8 cellular contexts compared by ENCODE assay signal in the genomic region with DNA sequence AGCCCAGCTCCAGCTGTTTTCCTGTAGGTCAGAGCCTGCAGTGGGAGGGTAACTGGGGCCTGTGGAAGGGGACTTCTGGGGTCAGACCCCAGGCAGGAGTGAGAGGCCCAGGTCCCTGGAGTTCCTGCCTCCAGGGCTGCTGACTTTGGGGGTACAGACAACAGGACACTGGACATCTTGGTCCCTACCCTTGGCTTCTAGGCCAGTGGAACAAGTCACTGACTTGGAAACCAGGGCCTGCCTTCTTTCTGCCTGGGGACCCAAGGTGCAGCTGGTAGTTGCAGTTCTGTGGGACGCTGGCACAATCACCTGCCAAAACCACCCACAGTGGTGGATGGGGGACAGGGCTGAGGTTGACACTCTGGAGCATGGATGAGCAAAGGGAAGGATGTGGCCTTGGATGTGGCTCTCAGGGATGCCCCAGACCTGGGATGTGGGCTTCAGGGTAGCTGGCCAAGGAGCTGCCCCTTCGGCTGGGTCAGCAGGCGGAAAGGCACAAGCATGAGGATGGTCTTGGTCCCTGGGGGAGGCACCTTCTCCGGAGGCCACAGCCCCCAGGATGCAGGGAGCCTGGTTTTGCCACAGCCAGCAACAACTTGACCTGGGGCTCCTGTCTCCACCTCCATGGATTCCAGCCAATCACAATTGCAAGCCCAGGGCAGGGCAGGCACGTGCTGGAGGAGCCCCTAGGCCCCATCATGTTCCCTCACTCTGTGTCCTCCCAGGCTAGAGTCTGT. TPM values are rescaled to one million over a fixed set of nuclear protein-coding genes. Genes with fewer than 3 reads are reported as not detected.
A peak's percentile ranks its signal among the peaks of the same experiment; 100 is the strongest.
DNase-seq lines count a peak whose midpoint lies in the region; ATAC-seq and TF ChIP-seq lines count a peak whose summit lies in the region.

No MANE protein-coding gene starts in this region.

- H3K27me3 ChIP-seq in HUES64 (ENCODE audit: insufficient read depth, low read length) (0 out of 2 replicates have a peak, but pooled peaks cover 3% of the 10 kb centered on the region), mammary epithelial cell (ENCODE audit: insufficient read depth, low read length) (no peaks in the 10 kb centered on the region), testis (no peaks in the 10 kb centered on the region)

- POLR2A ChIA-PET in AG04449 (lab: Yijun Ruan, JAX): interaction anchor here (0.9 to 1.1 kb wide), 2 partner anchors 176 to 218 kb away, joined by 4 read pairs; a partner anchor contains a TSS

- no peak overlapping the region for H3K27ac ChIP-seq in HUES64 (ENCODE audit: low read depth, low read length)
- H3K27ac ChIP-seq in mammary epithelial cell (ENCODE audit: insufficient read depth, low read depth, low read length): no peak overlapping the region
- peak overlapping the region in 1 of 2 donors; percentile 45 for H3K27ac ChIP-seq in testis

- H3K27me3 Mint-ChIP-seq in mesothelial cell of epicardium (ENCODE audit: low read depth): no peaks in the 10 kb centered on the region

- H3K9me3 ChIP-seq in HUES64 (ENCODE audit: insufficient read depth, low read depth, low read length): no peaks in the 10 kb centered on the region
- H3K9me3 ChIP-seq in mammary epithelial cell (replicated peaks; ENCODE audit: insufficient read depth, low read length): peaks cover under 1% of the 10 kb centered on the region
- H3K9me3 ChIP-seq in testis: no peaks in the 10 kb centered on the region

- H3K79me2 ChIP-seq in mammary epithelial cell (ENCODE audit: insufficient read depth, low read length): peaks cover 21% of the 10 kb centered on the region

- H3K4me3 ChIP-seq in AG04449 (ENCODE audit: low read depth, low read length): peak overlapping the region; percentile 58
- peak overlapping the region; percentile 86 for H3K4me3 ChIP-seq in HUES64 (ENCODE audit: low read length)
- peak overlapping the region in 2 of 3 experiments; percentile 53 to 55 for H3K4me3 ChIP-seq in mammary epithelial cell (replicated peaks in 1 of 3; ENCODE audit: insufficient read depth in 1 of 3, low read depth in 2 of 3, low read length in 3 of 3)
- no peak overlapping the region for H3K4me3 ChIP-seq in testis

- H3K9ac ChIP-seq in HUES64 (ENCODE audit: low read depth, low read length): peak overlapping the region; percentile 77; the same call in 1 of the 2 replicates
- no peak overlapping the region for H3K9ac ChIP-seq in mammary epithelial cell (ENCODE audit: insufficient read depth, low read length)

- H3K4me1 ChIP-seq in HUES64 (ENCODE audit: insufficient read depth, low read length): peaks cover 10% of the 10 kb centered on the region; the same call in 1 of the 2 replicates
- peaks cover 28% of the 10 kb centered on the region for H3K4me1 ChIP-seq in mammary epithelial cell (ENCODE audit: insufficient read depth, low read length)
- H3K4me1 ChIP-seq in testis: peaks cover 24% of the 10 kb centered on the region

- intact Hi-C loops in mammary epithelial cell (cut with micrococcal nuclease) (loop anchor here (5.0 kb wide), 1 partner anchor 247 kb away; no protein-coding TSS in a partner anchor), testis (cut with DNase I; ENCODE audit: low total_unique reads) (no loop called here)

- no peak overlapping the region for H2AFZ ChIP-seq in mammary epithelial cell (ENCODE audit: low read depth, low read length)

- WGBS in HUES64: 62% methylated on average over 5 of the region's 5 CpGs
- WGBS in mammary epithelial cell (ENCODE audit: low coverage, missing lambda C conversion rate): 35% methylated on average over 5 of the region's 5 CpGs
- whole genome bisulfite sequencing in testis, 2 donors: 60% methylated on average over 4 of the region's 5 CpGs; no CpG with 5 or more reads in 1 of the 2 donors

- CTCF ChIA-PET in AG04449 (lab: Yijun Ruan, JAX) (interaction anchor here (0.6 to 4.1 kb wide), 11 partner anchors 14 to 248 kb away, joined by 3 to 27 read pairs (median 6); a partner anchor contains a TSS), mammary epithelial cell (lab: Charles Lee; ENCODE audit: low non-redundant PET) (no interaction called here)

- TF ChIP-seq POLR2A in testis (IDR thresholded peaks at IDR 0.05): no peak

- no TSS peak for BruUV-seq in mammary epithelial cell (replicated peaks; lab: Mats Ljungman, UMichigan)

- H3K36me3 ChIP-seq in HUES64 (ENCODE audit: insufficient read depth, low read length) (peaks cover 29% of the 10 kb centered on the region), mammary epithelial cell (ENCODE audit: insufficient read depth, low read length) (peaks cover 2% of the 10 kb centered on the region), testis (ENCODE audit: low read depth, missing control alignments) (no peaks in the 10 kb centered on the region)

- H3K4me1 Mint-ChIP-seq in mesothelial cell of epicardium: peaks cover 32% of the 10 kb centered on the region

- H3K36me3 Mint-ChIP-seq in mesothelial cell of epicardium: no peaks in the 10 kb centered on the region

- ATAC-seq in HG02840 (IDR thresholded peaks at IDR 0.05; ENCODE audit: low FRiP score, unreplicated experiment): no peak
- no peak for ATAC-seq in GM19351 (IDR thresholded peaks at IDR 0.05; ENCODE audit: unreplicated experiment)
- no peak for ATAC-seq in GM21367 (IDR thresholded peaks at IDR 0.05; ENCODE audit: unreplicated experiment)

- in situ Hi-C loops in mammary epithelial cell (cut with MboI; ENCODE audit: low sequenced_read_pairs in 2 of 2): no loop called here

- TF ChIP-seq CTCF in AG04449 (IDR thresholded peaks at IDR 0.05; ENCODE audit: insufficient read depth, low read length, missing control alignments) (no peak), mammary epithelial cell (conservative IDR thresholded peaks at IDR 0.05 in 1 of 2, IDR thresholded peaks at IDR 0.05 in 1 of 2; ENCODE audit: extremely low read depth in 1 of 2, insufficient read depth in 1 of 2, low read depth in 1 of 2, low read length in 2 of 2) (no peak), mesothelial cell of epicardium (IDR thresholded peaks at IDR 0.05; ENCODE audit: unreplicated experiment) (no peak), testis (IDR thresholded peaks at IDR 0.05) (no peak)

- peak overlapping the region; percentile 78 for H3K27ac Mint-ChIP-seq in mesothelial cell of epicardium

- H3K4me3 Mint-ChIP-seq in mesothelial cell of epicardium: peak overlapping the region; percentile 75

- dilution Hi-C loops in mammary epithelial cell (cut with HindIII; ENCODE audit: low sequenced_read_pairs): no loop called here

- peak overlapping the region; percentile 98 for H3K4me2 ChIP-seq in mammary epithelial cell (ENCODE audit: insufficient read depth, low read depth, low read length)

- no peaks in the 10 kb centered on the region for H4K20me1 ChIP-seq in mammary epithelial cell (ENCODE audit: insufficient read depth, low read length)

- DNase-seq in AG04449 (ENCODE audit: low read depth, low spot score) (no peak), mammary epithelial cell (no peak), mesothelial cell of epicardium (ENCODE audit: low spot score in 2 of 2, unreplicated experiment in 2 of 2) (no peak), testis (no peak)

- peaks cover 1% of the 10 kb centered on the region for H3K9me3 Mint-ChIP-seq in mesothelial cell of epicardium

RNA-seq across cellular contexts. Expression of a gene that starts 5.8 kb away (rescaled TPM):
- 15.3 TPM for polyA plus RNA-seq in HUES64 (2013, experiment 1 of 2)
- polyA plus RNA-seq in HUES64 (2013, experiment 2 of 2): 12.3 TPM
- total RNA-seq in mammary epithelial cell (10 to 100 TPM; 20.9 to 24.7 TPM), mesothelial cell of epicardium (20.6 to 26.4 TPM (median 20.8 TPM) in 3 replicates), testis (10 to 100 TPM; 35.2 to 36.1 TPM)
- polyA plus RNA-seq in mammary epithelial cell (21.1 TPM), testis (ENCODE audit: insufficient read depth, low read depth, low replicate concordance) (33.8 TPM)
- 26.3 TPM for polyA minus RNA-seq in mammary epithelial cell

RNA-seq across cellular contexts. Expression of a gene that starts 5.9 kb away (rescaled TPM):
- polyA plus RNA-seq in HUES64 (2013, experiment 1 of 2): 31.6 TPM
- polyA plus RNA-seq in HUES64 (2013, experiment 2 of 2): 30.1 TPM
- total RNA-seq in mammary epithelial cell (10 to 100 TPM; 24.9 to 41.7 TPM), mesothelial cell of epicardium (41.6 to 42.6 TPM (median 41.8 TPM) in 3 replicates), testis (10 to 100 TPM; 77.6 to 80.3 TPM)
- polyA plus RNA-seq in mammary epithelial cell (32.8 TPM), testis (ENCODE audit: insufficient read depth, low read depth, low replicate concordance) (72.2 TPM)
- polyA minus RNA-seq in mammary epithelial cell: 35.3 TPM

Comparison
In these comparisons a context has a peak if more than half of its experiments do, and no peak if none do; other contexts are left out.
1. H3K4me3 ChIP-seq: peak in AG04449 (single experiment), HUES64 (single experiment) and mammary epithelial cell (2 of 3); none in testis (0 of 2).